ENCODE assay signal across 10 cellular contexts in genomic region chr9:22228542-22228941, GRCh38.
DNase-seq lines count a peak whose midpoint lies in the region; ATAC-seq and TF ChIP-seq lines count a peak whose summit lies in the region.
"Had no signal": no experiment of that assay in that cellular context is flagged by ENCODE, and none has a peak within 500 bp of the region (broad histone marks: within the 10 kb centered on the region; RNA-seq: fewer than 3 reads in every experiment).

No MANE protein-coding gene starts in this region.

- no peaks in the 10 kb centered on the region for H3K36me3 ChIP-seq in left ventricle myocardium inferior
- H3K36me3 ChIP-seq in heart left ventricle = no peaks in the 10 kb centered on the region

- TF ChIP-seq CTCF in left ventricle myocardium inferior (IDR thresholded peaks at IDR 0.05; ENCODE audit: borderline replicate concordance) (peak; percentile 29), heart left ventricle (IDR thresholded peaks at IDR 0.05) (peak in 4 of 12 donors; percentile 10 to 34 (median 20)), epithelial cell of esophagus (IDR thresholded peaks at IDR 0.05; ENCODE audit: insufficient read depth, low read depth, low read length, missing control alignments) (peak; percentile 17), type B pancreatic cell (conservative IDR thresholded peaks at IDR 0.05) (peak; percentile 43)

- no peak overlapping the region for H3K27ac Mint-ChIP-seq in type B pancreatic cell

- peaks cover 9% of the 10 kb centered on the region for H3K27me3 Mint-ChIP-seq in type B pancreatic cell

- no peak overlapping the region for H3K27ac ChIP-seq in left ventricle myocardium inferior (replicated peaks)
- no peak overlapping the region for H3K27ac ChIP-seq in heart left ventricle

- no peaks in the 10 kb centered on the region for H3K36me3 Mint-ChIP-seq in type B pancreatic cell

- ATAC-seq in heart left ventricle (no peak), GM18511 (IDR thresholded peaks at IDR 0.05; ENCODE audit: unreplicated experiment) (no peak)

- no peak for TF ChIP-seq POLR2A in heart left ventricle (IDR thresholded peaks at IDR 0.05)

- no peaks in the 10 kb centered on the region for H3K4me1 ChIP-seq in left ventricle myocardium inferior
- H3K4me1 ChIP-seq in heart left ventricle = no peaks in the 10 kb centered on the region

- 35 to 48% (median 41%) methylated on average over 3 of the region's 3 CpGs for WGBS in heart left ventricle, 4 donors

- H3K27me3 ChIP-seq in left ventricle myocardium inferior (ENCODE audit: low read depth) (no peaks in the 10 kb centered on the region), heart left ventricle (no peaks in the 10 kb centered on the region)

- no peaks in the 10 kb centered on the region for H3K4me1 Mint-ChIP-seq in type B pancreatic cell (ENCODE audit: unreplicated experiment)

- no peaks in the 10 kb centered on the region for H3K9me3 Mint-ChIP-seq in type B pancreatic cell

- H3K4me3 ChIP-seq in left ventricle myocardium inferior = no peak overlapping the region
- no peak overlapping the region for H3K4me3 ChIP-seq in heart left ventricle
- no peak overlapping the region for H3K4me3 ChIP-seq in epithelial cell of esophagus (ENCODE audit: low read length)

- H3K4me3 Mint-ChIP-seq in type B pancreatic cell = no peak overlapping the region

- intact Hi-C loops in left ventricle myocardium inferior (cut with micrococcal nuclease) (no loop called here), heart left ventricle (cut with DNase I) (no loop called here)

- DNase-seq in left ventricle myocardium inferior = no peak
- no peak for DNase-seq in heart left ventricle
- DNase-seq in OCI-M1 (lab: John Stamatoyannopoulos, UW) = peak; percentile 39
- DNase-seq in epithelial cell of esophagus (ENCODE audit: low read depth) = peak; percentile 28
- DNase-seq in type B pancreatic cell (ENCODE audit: extremely low spot score, unreplicated experiment) = no peak
- DNase-seq in NCI-H2227 treated with DMSO at 0.1 percent for 48 hours (lab: John Stamatoyannopoulos, UW) = no peak
- DNase-seq in glomerular visceral epithelial cell (ENCODE audit: extremely low spot score) = no peak
- DNase-seq: activated CD4-positive, alpha-beta T cell treated with anti-CD3 and anti-CD28 coated beads, Interleukin-2, amount 50 U/mL, for 1 hour; activated gamma-delta T cell had no signal

- H3K9me3 ChIP-seq in left ventricle myocardium inferior (replicated peaks) (peaks cover 35% of the 10 kb centered on the region), heart left ventricle (peaks cover 0 to 24% (median 4%) of the 10 kb centered on the region in 12 donors)

Comparison
In these comparisons a context has a peak if more than half of its experiments do, and no peak if none do; other contexts are left out.
1. DNase-seq: peak in OCI-M1 (single experiment) and epithelial cell of esophagus (single experiment); none in left ventricle myocardium inferior (single experiment), heart left ventricle (0 of 5), type B pancreatic cell (single experiment), NCI-H2227 treated with DMSO at 0.1 percent for 48 hours (single experiment) and glomerular visceral epithelial cell (single experiment).